In genomic region chr6:143060806-143061596, GRCh38 we compare ENCODE assay signal across 1 cellular context.
A peak's percentile ranks its signal among the peaks of the same experiment; 100 is the strongest.
TF ChIP-seq lines count a peak whose summit lies in the region.

Gene AIG1 (plus strand): TSS chr6:143060889. CDS start chr6:143060926, 37 bp downstream.

TF ChIP-seq in K562, 482 proteins besides CTCF, POLR2A, EP300 and RAD21 (continued from another document and continues in another):
- peak; percentile 79; the same call in 1 of the 2 replicates for TF ChIP-seq RREB1 (CRISPR knock-in tag; IDR thresholded peaks at IDR 0.05)
- TF ChIP-seq SMAD2 (IDR thresholded peaks at IDR 0.05; ENCODE audit: low read depth, low read length): no peak
- no peak for TF ChIP-seq FOS (IDR thresholded peaks at IDR 0.05; ENCODE audit: extremely low read depth, insufficient read length)
- TF ChIP-seq HLTF (IDR thresholded peaks at IDR 0.05): peak; percentile 80; the same call in 1 of the 2 replicates
- TF ChIP-seq ZC3H4 (CRISPR knock-in tag; IDR thresholded peaks at IDR 0.05; ENCODE audit: borderline replicate concordance): no peak
- TF ChIP-seq IRF9 (tag; IDR thresholded peaks at IDR 0.05): no peak
- TF ChIP-seq ZNF253 (CRISPR knock-in tag; conservative IDR thresholded peaks at IDR 0.05): no peak
- no peak for TF ChIP-seq PCBP1 (IDR thresholded peaks at IDR 0.05; ENCODE audit: low read depth, low read length, poor library complexity, severe bottlenecking)
- TF ChIP-seq E2F8 (IDR thresholded peaks at IDR 0.05; ENCODE audit: low read depth, partially characterized antibody): no peak
- no peak for TF ChIP-seq RBBP5 (IDR thresholded peaks at IDR 0.05; ENCODE audit: borderline replicate concordance, insufficient read depth, low read length, poor library complexity, severe bottlenecking)
- no peak for TF ChIP-seq ZNF408 (CRISPR knock-in tag; IDR thresholded peaks at IDR 0.05; ENCODE audit: low read depth)
- TF ChIP-seq ZNF311 (CRISPR knock-in tag; IDR thresholded peaks at IDR 0.05): no peak
- TF ChIP-seq NCOR1 (IDR thresholded peaks at IDR 0.05): peak; percentile 12; the same call in 1 of the 2 replicates
- TF ChIP-seq TAF1 (IDR thresholded peaks at IDR 0.05; ENCODE audit: control insufficient read depth, extremely low read depth, insufficient read depth, low read length, severe bottlenecking): peak; percentile 71
- TF ChIP-seq POLR2AphosphoS5 (IDR thresholded peaks at IDR 0.05; ENCODE audit: control insufficient read depth, insufficient read depth, low read depth, low read length): peak; percentile 54; the same call in 1 of the 2 replicates
- no peak for TF ChIP-seq SP2 (IDR thresholded peaks at IDR 0.05; ENCODE audit: extremely low read depth, low read depth, low read length, poor library complexity, severe bottlenecking)
- TF ChIP-seq THRB (CRISPR knock-in tag; conservative IDR thresholded peaks at IDR 0.05): 0 out of 2 replicates have a peak, but pooled peaks have one; percentile 19
- TF ChIP-seq CCNT2 (IDR thresholded peaks at IDR 0.05; ENCODE audit: borderline replicate concordance, extremely low read depth, insufficient read length, low read depth, low read length): no peak
- TF ChIP-seq SRF (CRISPR knock-in tag; IDR thresholded peaks at IDR 0.05): no peak
- peak in 1 of 2 experiments; percentile 26; a peak in 1 of 4 replicates for TF ChIP-seq ZNF318 (IDR thresholded peaks at IDR 0.05; ENCODE audit: borderline replicate concordance in 1 of 2, low read depth in 1 of 2)
- peak; percentile 81 for TF ChIP-seq NKRF (IDR thresholded peaks at IDR 0.05; ENCODE audit: borderline replicate concordance)
- no peak for TF ChIP-seq ZSCAN29 (IDR thresholded peaks at IDR 0.05)
- no peak for TF ChIP-seq ZNF507 (tag; conservative IDR thresholded peaks at IDR 0.05)
- no peak for TF ChIP-seq FUS (optimal IDR thresholded peaks at IDR 0.05; ENCODE audit: low read depth, low read length)
- peak; percentile 25 to 87; a peak in 2 of 4 replicates for TF ChIP-seq HDAC1 (IDR thresholded peaks at IDR 0.05)
- no peak for TF ChIP-seq RBM17 (IDR thresholded peaks at IDR 0.05; ENCODE audit: borderline replicate concordance, low read depth, low read length)
- no peak; the same call in 1 of the 2 replicates for TF ChIP-seq BRD4 (IDR thresholded peaks at IDR 0.05)
- TF ChIP-seq MAFG (tag; conservative IDR thresholded peaks at IDR 0.05): no peak
- no peak for TF ChIP-seq TCF3 (CRISPR knock-in tag; IDR thresholded peaks at IDR 0.05)
- TF ChIP-seq EWSR1 (IDR thresholded peaks at IDR 0.05; ENCODE audit: borderline replicate concordance, low read depth, partially characterized antibody): no peak
- TF ChIP-seq MCM3 (IDR thresholded peaks at IDR 0.05): no peak
- TF ChIP-seq CTBP1 (IDR thresholded peaks at IDR 0.05; ENCODE audit: borderline replicate concordance): peak; percentile 51
- TF ChIP-seq EGR1 (conservative IDR thresholded peaks at IDR 0.05): peak; percentile 71
- TF ChIP-seq BCOR (IDR thresholded peaks at IDR 0.05): peak; percentile 51; the same call in 1 of the 2 replicates
- TF ChIP-seq PTRF (tag; IDR thresholded peaks at IDR 0.05): no peak
- peak in 1 of 2 experiments; percentile 81; a peak in 1 of 4 replicates for TF ChIP-seq ZNF639 (CRISPR knock-in tag; conservative IDR thresholded peaks at IDR 0.05 in 1 of 2, IDR thresholded peaks at IDR 0.05 in 1 of 2)
- TF ChIP-seq TRIM24 (IDR thresholded peaks at IDR 0.05): peak; percentile 49 to 64; a peak in 3 of 4 replicates
